Comparison of ENCODE assay signal across 8 cellular contexts in genomic region chr10:58781873-58782488, GRCh38.
DNase-seq lines count a peak whose midpoint lies in the region; ATAC-seq and TF ChIP-seq lines count a peak whose summit lies in the region.

No MANE protein-coding gene starts in this region.

- no peak overlapping the region for H3K4me2 ChIP-seq in parathyroid adenoma (ENCODE audit: low read length)

- no peak overlapping the region for H3K9ac ChIP-seq in parathyroid adenoma

- ATAC-seq in Right ventricle myocardium superior (ENCODE audit: poor library complexity) (peak; percentile 58), Right ventricle myocardium inferior (no peak), HG03439 (IDR thresholded peaks at IDR 0.05; ENCODE audit: unreplicated experiment) (peak; percentile 64)

- no peaks in the 10 kb centered on the region for H3K36me3 ChIP-seq in Peyer's patch
- H3K36me3 ChIP-seq in parathyroid adenoma (ENCODE audit: control insufficient read depth, insufficient read depth, low read length) = no peaks in the 10 kb centered on the region

- H3K27ac ChIP-seq in Peyer's patch (no peak overlapping the region), parathyroid adenoma (no peak overlapping the region)

- TF ChIP-seq CTCF in Peyer's patch (IDR thresholded peaks at IDR 0.05) (peak in 5 of 6 experiments; percentile 22 to 77 (median 62)), parathyroid adenoma (IDR thresholded peaks at IDR 0.05) (peak; percentile 53)

- no peak for DNase-seq in Right ventricle myocardium superior
- DNase-seq in Right ventricle myocardium inferior (ENCODE audit: missing footprints) = no peak
- no peak for DNase-seq in Peyer's patch
- peak; percentile 34 for DNase-seq in fibroblast of gingiva (ENCODE audit: low read depth)
- no peak for DNase-seq in effector CD4-positive, alpha-beta T cell
- DNase-seq in activated CD8-positive, alpha-beta memory T cell treated with anti-CD3 and anti-CD28 coated beads, Interleukin-2, amount 50 U/mL, for 48 hours = no peak

- no peaks in the 10 kb centered on the region for H3K9me3 ChIP-seq in Peyer's patch
- no peaks in the 10 kb centered on the region for H3K9me3 ChIP-seq in parathyroid adenoma (ENCODE audit: control insufficient read depth, low read length)

- no peaks in the 10 kb centered on the region for H3K79me2 ChIP-seq in parathyroid adenoma

- H3K4me3 ChIP-seq in Peyer's patch (no peak overlapping the region), parathyroid adenoma (ENCODE audit: low read depth, low read length) (no peak overlapping the region)

- peaks cover 0 to 16% (median 2%) of the 10 kb centered on the region in 4 donors for H3K4me1 ChIP-seq in Peyer's patch
- H3K4me1 ChIP-seq in parathyroid adenoma = no peaks in the 10 kb centered on the region

- no peak overlapping the region for H2AFZ ChIP-seq in parathyroid adenoma

- no peak for TF ChIP-seq POLR2A in Peyer's patch (IDR thresholded peaks at IDR 0.05)

- intact Hi-C loops in Right ventricle myocardium superior (cut with DNase I) (loop anchor here (5.0 to 10.0 kb wide), 2 partner anchors 173 to 840 kb away; no protein-coding TSS in a partner anchor), Right ventricle myocardium inferior (cut with DNase I) (loop anchor here (2.0 to 10.0 kb wide), 4 partner anchors 170 to 841 kb away; no protein-coding TSS in a partner anchor)

- H3K27me3 ChIP-seq in Peyer's patch (no peaks in the 10 kb centered on the region), parathyroid adenoma (ENCODE audit: control insufficient read depth, insufficient read depth, low read length) (no peaks in the 10 kb centered on the region)
